1 cellular context compared by ENCODE assay signal in the genomic region with DNA sequence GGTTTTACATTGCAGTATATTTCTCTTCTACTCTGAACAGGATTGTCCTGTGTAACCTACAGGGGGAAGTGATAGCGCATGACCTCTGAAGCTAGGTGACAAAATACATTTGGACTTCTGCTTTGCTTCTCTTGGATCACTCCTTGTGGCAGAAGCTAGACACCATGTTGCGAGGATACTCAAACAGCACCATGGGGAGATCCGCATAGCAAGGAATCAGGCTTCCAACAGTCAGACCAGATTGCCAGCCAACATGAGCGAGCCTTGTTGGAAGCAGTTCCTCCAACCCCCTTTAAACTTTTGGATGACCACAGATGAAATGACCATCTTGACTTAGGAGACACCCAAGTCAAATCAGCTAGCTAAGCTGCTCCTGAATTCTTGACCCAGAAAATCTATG.
TF ChIP-seq lines count a peak whose summit lies in the region.

No MANE protein-coding gene starts in this region.

TF ChIP-seq in SK-N-SH, 30 proteins besides CTCF, POLR2A, EP300 and RAD21 (continued from another document):
- TF ChIP-seq, protein P1, sequence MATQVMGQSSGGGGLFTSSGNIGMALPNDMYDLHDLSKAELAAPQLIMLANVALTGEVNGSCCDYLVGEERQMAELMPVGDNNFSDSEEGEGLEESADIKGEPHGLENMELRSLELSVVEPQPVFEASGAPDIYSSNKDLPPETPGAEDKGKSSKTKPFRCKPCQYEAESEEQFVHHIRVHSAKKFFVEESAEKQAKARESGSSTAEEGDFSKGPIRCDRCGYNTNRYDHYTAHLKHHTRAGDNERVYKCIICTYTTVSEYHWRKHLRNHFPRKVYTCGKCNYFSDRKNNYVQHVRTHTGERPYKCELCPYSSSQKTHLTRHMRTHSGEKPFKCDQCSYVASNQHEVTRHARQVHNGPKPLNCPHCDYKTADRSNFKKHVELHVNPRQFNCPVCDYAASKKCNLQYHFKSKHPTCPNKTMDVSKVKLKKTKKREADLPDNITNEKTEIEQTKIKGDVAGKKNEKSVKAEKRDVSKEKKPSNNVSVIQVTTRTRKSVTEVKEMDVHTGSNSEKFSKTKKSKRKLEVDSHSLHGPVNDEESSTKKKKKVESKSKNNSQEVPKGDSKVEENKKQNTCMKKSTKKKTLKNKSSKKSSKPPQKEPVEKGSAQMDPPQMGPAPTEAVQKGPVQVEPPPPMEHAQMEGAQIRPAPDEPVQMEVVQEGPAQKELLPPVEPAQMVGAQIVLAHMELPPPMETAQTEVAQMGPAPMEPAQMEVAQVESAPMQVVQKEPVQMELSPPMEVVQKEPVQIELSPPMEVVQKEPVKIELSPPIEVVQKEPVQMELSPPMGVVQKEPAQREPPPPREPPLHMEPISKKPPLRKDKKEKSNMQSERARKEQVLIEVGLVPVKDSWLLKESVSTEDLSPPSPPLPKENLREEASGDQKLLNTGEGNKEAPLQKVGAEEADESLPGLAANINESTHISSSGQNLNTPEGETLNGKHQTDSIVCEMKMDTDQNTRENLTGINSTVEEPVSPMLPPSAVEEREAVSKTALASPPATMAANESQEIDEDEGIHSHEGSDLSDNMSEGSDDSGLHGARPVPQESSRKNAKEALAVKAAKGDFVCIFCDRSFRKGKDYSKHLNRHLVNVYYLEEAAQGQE (IDR thresholded peaks at IDR 0.05; ENCODE audit: low read depth, low read length): no peak
